In genomic region chr2:240920783-240921231, GRCh38 we compare ENCODE assay signal across 1 cellular context.
TF ChIP-seq lines count a peak whose summit lies in the region.

No MANE protein-coding gene starts in this region.

TF ChIP-seq in K562, 482 proteins besides CTCF, POLR2A, EP300 and RAD21:
- peak; percentile 76 for TF ChIP-seq NFIC (IDR thresholded peaks at IDR 0.05)
- TF ChIP-seq MXD1 (CRISPR knock-in tag; IDR thresholded peaks at IDR 0.05; ENCODE audit: borderline replicate concordance, poor library complexity, severe bottlenecking): no peak
